1 cellular context compared by ENCODE assay signal in the genomic region with DNA sequence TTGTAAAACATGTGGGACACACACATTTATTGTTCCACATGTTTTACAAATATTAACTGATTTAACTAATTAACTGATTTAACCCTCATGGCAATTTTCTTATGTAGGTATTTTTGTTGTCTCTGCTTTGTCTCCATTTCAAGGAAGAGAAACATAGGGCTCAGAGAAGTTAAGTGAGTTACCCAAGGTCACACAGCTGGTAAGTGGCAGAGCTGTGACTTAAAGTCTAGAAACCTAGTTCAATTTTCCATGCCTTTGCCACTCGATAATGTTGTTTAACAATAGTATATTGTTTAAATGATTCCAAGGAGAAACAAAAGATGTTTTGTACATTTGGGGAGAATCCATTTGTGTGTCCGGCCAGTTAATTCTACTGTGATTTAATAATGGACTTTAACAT.
TF ChIP-seq lines count a peak whose summit lies in the region.

No MANE protein-coding gene starts in this region.

TF ChIP-seq in H1, 55 proteins besides CTCF, POLR2A, EP300 and RAD21:
- TF ChIP-seq HDAC6 (IDR thresholded peaks at IDR 0.05; ENCODE audit: low read depth, low read length) (no peak), RXRA (IDR thresholded peaks at IDR 0.05; ENCODE audit: insufficient read depth, low read depth, low read length) (no peak), BCL11A (IDR thresholded peaks at IDR 0.05; ENCODE audit: low read depth in 2 of 2, low read length in 2 of 2) (no peak), KDM1A (IDR thresholded peaks at IDR 0.05; ENCODE audit: borderline replicate concordance, low read length) (peak; percentile 91), HDAC2 (IDR thresholded peaks at IDR 0.05; ENCODE audit: borderline replicate concordance in 1 of 2, low read depth in 2 of 2, low read length in 2 of 2) (peak in 1 of 2 experiments; percentile 72; a peak in 1 of 4 replicates), GABPA (IDR thresholded peaks at IDR 0.05; ENCODE audit: borderline replicate concordance, insufficient read depth, low read length) (no peak), SIX5 (IDR thresholded peaks at IDR 0.05; ENCODE audit: low read depth, low read length) (no peak), TCF12 (IDR thresholded peaks at IDR 0.05; ENCODE audit: low read depth, low read length) (no peak), SP4 (IDR thresholded peaks at IDR 0.05; ENCODE audit: low read length) (no peak), JUN (IDR thresholded peaks at IDR 0.05; ENCODE audit: low read depth, low read length) (no peak)
- TF ChIP-seq, protein P1, sequence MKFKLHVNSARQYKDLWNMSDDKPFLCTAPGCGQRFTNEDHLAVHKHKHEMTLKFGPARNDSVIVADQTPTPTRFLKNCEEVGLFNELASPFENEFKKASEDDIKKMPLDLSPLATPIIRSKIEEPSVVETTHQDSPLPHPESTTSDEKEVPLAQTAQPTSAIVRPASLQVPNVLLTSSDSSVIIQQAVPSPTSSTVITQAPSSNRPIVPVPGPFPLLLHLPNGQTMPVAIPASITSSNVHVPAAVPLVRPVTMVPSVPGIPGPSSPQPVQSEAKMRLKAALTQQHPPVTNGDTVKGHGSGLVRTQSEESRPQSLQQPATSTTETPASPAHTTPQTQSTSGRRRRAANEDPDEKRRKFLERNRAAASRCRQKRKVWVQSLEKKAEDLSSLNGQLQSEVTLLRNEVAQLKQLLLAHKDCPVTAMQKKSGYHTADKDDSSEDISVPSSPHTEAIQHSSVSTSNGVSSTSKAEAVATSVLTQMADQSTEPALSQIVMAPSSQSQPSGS (IDR thresholded peaks at IDR 0.05; ENCODE audit: low read length) = no peak
TF ChIP-seq in H1: peak in this region for 2.
